ENCODE assay signal across 8 cellular contexts in the genomic region with DNA sequence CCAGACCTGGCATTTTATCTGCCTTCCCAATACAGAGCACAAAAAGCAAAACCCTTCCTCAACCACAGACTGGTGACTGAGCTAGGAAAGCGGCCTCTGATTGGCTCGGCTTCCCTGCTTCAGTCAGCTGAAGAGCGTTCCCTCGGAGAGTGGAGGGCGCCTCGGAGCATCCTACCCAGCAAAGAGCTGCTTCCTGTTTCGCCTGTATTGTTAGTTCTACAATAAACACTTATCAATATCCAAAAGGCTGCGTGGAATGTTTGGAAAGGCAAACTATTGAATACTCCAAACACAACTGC.
DNase-seq lines count a peak whose midpoint lies in the region; ATAC-seq and TF ChIP-seq lines count a peak whose summit lies in the region.

No MANE protein-coding gene starts in this region.

- POLR2A ChIA-PET in CD4-positive, alpha-beta memory T cell (lab: Charles Lee; ENCODE audit: partially characterized antibody) = no interaction called here

- BruUV-seq in Calu3 (replicated peaks; lab: Mats Ljungman, UMichigan) = no TSS peak

- H3K4me3 Mint-ChIP-seq in chondrocyte (ENCODE audit: unreplicated experiment) (peak overlapping the region; percentile 8), Calu3 (ENCODE audit: low read depth, unreplicated experiment) (no peak overlapping the region)
- no peak overlapping the region for H3K4me3 Mint-ChIP-seq in CD4-positive, alpha-beta memory T cell

- peak; percentile 29 for DNase-seq in EH (ENCODE audit: low read depth)
- peak; percentile 86 for DNase-seq in NCI-H2107 treated with DMSO at 0.1 percent for 48 hours (lab: John Stamatoyannopoulos, UW; ENCODE audit: unreplicated experiment)
- DNase-seq in chondrocyte (ENCODE audit: low spot score) = no peak
- peak; percentile 88 for DNase-seq in medulla oblongata (ENCODE audit: extremely low spot score)
- no peak for DNase-seq in HK-2 (ENCODE audit: unreplicated experiment)
- no peak for DNase-seq in Calu3
- DNase-seq in CD4-positive, alpha-beta memory T cell = no peak

- H3K27me3 Mint-ChIP-seq in chondrocyte (ENCODE audit: low read depth) = peaks cover 9% of the 10 kb centered on the region
- peaks cover 85% of the 10 kb centered on the region for H3K27me3 Mint-ChIP-seq in Calu3 (ENCODE audit: unreplicated experiment)
- peaks cover 10 to 11% of the 10 kb centered on the region in 2 donors for H3K27me3 Mint-ChIP-seq in CD4-positive, alpha-beta memory T cell

- H3K36me3 Mint-ChIP-seq in chondrocyte (ENCODE audit: low read depth) (peaks cover 2% of the 10 kb centered on the region), Calu3 (ENCODE audit: insufficient read depth, unreplicated experiment) (no peaks in the 10 kb centered on the region)
- H3K36me3 Mint-ChIP-seq in CD4-positive, alpha-beta memory T cell = no peaks in the 10 kb centered on the region

- no peaks in the 10 kb centered on the region for H3K9me3 ChIP-seq in CD4-positive, alpha-beta memory T cell (ENCODE audit: control insufficient read depth in 1 of 2, low read length in 2 of 2)

- no peak for ATAC-seq in HG02870 (IDR thresholded peaks at IDR 0.05; ENCODE audit: unreplicated experiment)

- H3K4me1 Mint-ChIP-seq in chondrocyte (ENCODE audit: low read depth) (peaks cover 10% of the 10 kb centered on the region), Calu3 (ENCODE audit: low read depth, unreplicated experiment) (no peaks in the 10 kb centered on the region)
- peaks cover 0 to 6% (median 3%) of the 10 kb centered on the region in 4 donors for H3K4me1 Mint-ChIP-seq in CD4-positive, alpha-beta memory T cell

- H3K27ac ChIP-seq in CD4-positive, alpha-beta memory T cell (ENCODE audit: low read depth, low read length) = no peak overlapping the region

- H3K27me3 ChIP-seq in CD4-positive, alpha-beta memory T cell (ENCODE audit: insufficient read depth, low read length) = no peaks in the 10 kb centered on the region

- H3K4me1 ChIP-seq in CD4-positive, alpha-beta memory T cell (ENCODE audit: insufficient read depth, low read length) = no peaks in the 10 kb centered on the region

- no peaks in the 10 kb centered on the region for H3K36me3 ChIP-seq in CD4-positive, alpha-beta memory T cell (ENCODE audit: insufficient read depth, low read length)

- CTCF ChIA-PET in Calu3 (lab: Charles Lee) = interaction anchor here (0.6 kb wide), 1 partner anchor 11 kb away, joined by 7 read pairs; no protein-coding TSS in a partner anchor
- CTCF ChIA-PET in CD4-positive, alpha-beta memory T cell (lab: Charles Lee; ENCODE audit: partially characterized antibody) = no interaction called here

- H3K9me3 Mint-ChIP-seq in chondrocyte (ENCODE audit: low read depth) (no peaks in the 10 kb centered on the region), Calu3 (ENCODE audit: low read depth, unreplicated experiment) (no peaks in the 10 kb centered on the region)
- peaks cover 0 to 2% (median 0%) of the 10 kb centered on the region in 8 donors for H3K9me3 Mint-ChIP-seq in CD4-positive, alpha-beta memory T cell

- intact Hi-C loops in Calu3 (cut with micrococcal nuclease; ENCODE audit: unreplicated experiment) = no loop called here
- intact Hi-C loops in CD4-positive, alpha-beta memory T cell (cut with micrococcal nuclease) = no loop called here

- H3K27ac Mint-ChIP-seq in chondrocyte (ENCODE audit: unreplicated experiment) (no peak overlapping the region), Calu3 (ENCODE audit: unreplicated experiment) (no peak overlapping the region)
- no peak overlapping the region for H3K27ac Mint-ChIP-seq in CD4-positive, alpha-beta memory T cell

- H3K4me3 ChIP-seq in CD4-positive, alpha-beta memory T cell (ENCODE audit: low read length in 2 of 2) = no peak overlapping the region

- no peak for TF ChIP-seq CTCF in chondrocyte (IDR thresholded peaks at IDR 0.05)
- no peak for TF ChIP-seq CTCF in Calu3 (IDR thresholded peaks at IDR 0.05; ENCODE audit: unreplicated experiment)

Comparison
In these comparisons a context has a peak if more than half of its experiments do, and no peak if none do; other contexts are left out.
1. DNase-seq: peak in EH (single experiment), NCI-H2107 treated with DMSO at 0.1 percent for 48 hours (single experiment) and medulla oblongata (single experiment); none in chondrocyte (single experiment), HK-2 (single experiment), Calu3 (single experiment) and CD4-positive, alpha-beta memory T cell (0 of 5).